Comparison of ENCODE assay signal across 23 cellular contexts in the genomic region with DNA sequence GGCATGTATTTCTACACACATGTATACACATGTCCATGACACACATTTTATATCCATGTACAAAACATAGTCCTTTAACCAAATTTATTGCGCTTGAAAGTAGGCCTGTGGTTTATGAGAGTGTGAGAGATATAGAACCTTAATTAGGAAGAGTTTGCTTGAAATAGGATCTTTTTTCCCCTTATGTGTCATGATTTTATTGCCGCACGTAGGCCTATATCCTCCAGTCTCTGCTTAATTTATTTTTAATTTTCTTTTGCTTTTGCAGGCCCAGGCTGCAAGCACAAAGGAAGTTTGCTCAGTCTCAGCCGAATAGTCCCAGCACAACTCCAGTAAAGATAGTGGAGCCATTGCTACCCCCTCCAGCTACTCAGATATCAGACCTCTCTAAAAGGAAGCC.
A peak's percentile ranks its signal among the peaks of the same experiment; 100 is the strongest.
DNase-seq lines count a peak whose midpoint lies in the region; ATAC-seq and TF ChIP-seq lines count a peak whose summit lies in the region.
"Had no signal": no experiment of that assay in that cellular context is flagged by ENCODE, and none has a peak within 500 bp of the region (broad histone marks: within the 10 kb centered on the region; RNA-seq: fewer than 3 reads in every experiment).

No MANE protein-coding gene starts in this region.

- peak overlapping the region; percentile 46 for H3K4me3 ChIP-seq in DOHH2 (ENCODE audit: low read length)
- H3K4me3 ChIP-seq: cardiac muscle cell, dorsolateral prefrontal cortex, gastrocnemius medialis, upper lobe of right lung had no signal

- peaks cover 37% of the 10 kb centered on the region for H3K36me3 Mint-ChIP-seq in T-helper 2 cell treated with Interferon-gamma antibody and Interleukin-4, amounts not matched to agents 5 μg/mL and 100 μg/mL, for 36 hours (ENCODE audit: low read depth)
- peaks cover 87% of the 10 kb centered on the region for H3K36me3 Mint-ChIP-seq in activated T-helper 17 cell treated with anti-CD3 and anti-CD28 coated beads, Interleukin-2, amount 50 U/mL, for 72 hours (ENCODE audit: low read depth)
- peaks cover 0 to 33% (median 16%) of the 10 kb centered on the region in 3 donors for H3K36me3 Mint-ChIP-seq in naive thymus-derived CD8-positive, alpha-beta T cell
- peaks cover 10% of the 10 kb centered on the region for H3K36me3 Mint-ChIP-seq in osteocyte (ENCODE audit: unreplicated experiment)

- no peaks in the 10 kb centered on the region for H3K9me2 ChIP-seq in DOHH2 (replicated peaks; ENCODE audit: control insufficient read depth, low read length)
- H3K9me2 ChIP-seq: SK-N-SH had no signal

- no peaks in the 10 kb centered on the region for H3K27me3 Mint-ChIP-seq in T-helper 2 cell treated with Interferon-gamma antibody and Interleukin-4, amounts not matched to agents 5 μg/mL and 100 μg/mL, for 36 hours (ENCODE audit: low read depth)
- H3K27me3 Mint-ChIP-seq in activated T-helper 17 cell treated with anti-CD3 and anti-CD28 coated beads, Interleukin-2, amount 50 U/mL, for 72 hours = no peaks in the 10 kb centered on the region
- H3K27me3 Mint-ChIP-seq in naive thymus-derived CD8-positive, alpha-beta T cell = no peaks in the 10 kb centered on the region
- H3K27me3 Mint-ChIP-seq in osteocyte (ENCODE audit: unreplicated experiment) = no peaks in the 10 kb centered on the region
- H3K27me3 Mint-ChIP-seq: progenitor cell of endocrine pancreas had no signal

- H4K20me1 ChIP-seq in DOHH2 (ENCODE audit: control insufficient read depth, insufficient read depth, low read depth, low read length) = no peaks in the 10 kb centered on the region

- H3K9me3 Mint-ChIP-seq in T-helper 2 cell treated with Interferon-gamma antibody and Interleukin-4, amounts not matched to agents 5 μg/mL and 100 μg/mL, for 36 hours = no peaks in the 10 kb centered on the region
- no peaks in the 10 kb centered on the region for H3K9me3 Mint-ChIP-seq in activated T-helper 17 cell treated with anti-CD3 and anti-CD28 coated beads, Interleukin-2, amount 50 U/mL, for 72 hours
- no peaks in the 10 kb centered on the region for H3K9me3 Mint-ChIP-seq in naive thymus-derived CD8-positive, alpha-beta T cell
- H3K9me3 Mint-ChIP-seq in osteocyte (ENCODE audit: unreplicated experiment) = no peaks in the 10 kb centered on the region
- H3K9me3 Mint-ChIP-seq: neural crest cell had no signal

- H3K27me3 ChIP-seq in DOHH2 (ENCODE audit: control insufficient read depth, low read length) = no peaks in the 10 kb centered on the region
- H3K27me3 ChIP-seq: cardiac muscle cell, dorsolateral prefrontal cortex, gastrocnemius medialis, upper lobe of right lung had no signal

- H3K27ac ChIP-seq in DOHH2 (ENCODE audit: low read depth, low read length) = peak overlapping the region; percentile 48
- H3K27ac ChIP-seq: cardiac muscle cell, HL-60, upper lobe of right lung had no signal

- peaks cover 27% of the 10 kb centered on the region for H3K4me1 ChIP-seq in DOHH2 (ENCODE audit: control insufficient read depth, low read length)
- H3K4me1 ChIP-seq: upper lobe of right lung had no signal

- POLR2A ChIA-PET in naive thymus-derived CD8-positive, alpha-beta T cell (lab: Charles Lee) = no interaction called here

- H3K79me2 ChIP-seq in DOHH2 (ENCODE audit: control insufficient read depth, low read length) = no peaks in the 10 kb centered on the region

- H3K4me2 ChIP-seq in DOHH2 (ENCODE audit: low read length) = peak overlapping the region; percentile 62
- H3K4me2 ChIP-seq: SK-N-SH had no signal

- no peaks in the 10 kb centered on the region for H3K9me3 ChIP-seq in DOHH2 (ENCODE audit: control insufficient read depth, insufficient read depth, low read length)
- H3K9me3 ChIP-seq: gastrocnemius medialis, SK-N-SH, upper lobe of right lung had no signal

- peak overlapping the region; percentile 82 for H3K27ac Mint-ChIP-seq in T-helper 2 cell treated with Interferon-gamma antibody and Interleukin-4, amounts not matched to agents 5 μg/mL and 100 μg/mL, for 36 hours
- peak overlapping the region; percentile 21 for H3K27ac Mint-ChIP-seq in activated T-helper 17 cell treated with anti-CD3 and anti-CD28 coated beads, Interleukin-2, amount 50 U/mL, for 72 hours
- H3K27ac Mint-ChIP-seq in naive thymus-derived CD8-positive, alpha-beta T cell = peak overlapping the region; percentile 58 to 91 (median 83)
- no peak overlapping the region for H3K27ac Mint-ChIP-seq in osteocyte (ENCODE audit: unreplicated experiment)

- TF ChIP-seq CTCF in DOHH2 (IDR thresholded peaks at IDR 0.05; ENCODE audit: low read depth, low read length, poor library complexity, severe bottlenecking) (no peak), osteocyte (IDR thresholded peaks at IDR 0.05) (no peak)

- no peak for ATAC-seq in activated T-helper 17 cell treated with anti-CD3 and anti-CD28 coated beads, Interleukin-2, amount 50 U/mL, for 72 hours (replicated peaks)
- ATAC-seq in naive thymus-derived CD8-positive, alpha-beta T cell = peak in 1 of 2 donors; percentile 18
- ATAC-seq in HG03457 (IDR thresholded peaks at IDR 0.05; ENCODE audit: unreplicated experiment) = no peak
- ATAC-seq: gastrocnemius medialis, Panc1, upper lobe of right lung had no signal

- H3F3A ChIP-seq in DOHH2 (ENCODE audit: control insufficient read depth, insufficient read depth) = 0 out of 2 replicates have a peak, but pooled peaks cover 3% of the 10 kb centered on the region

- peaks cover 55% of the 10 kb centered on the region for H3K4me1 Mint-ChIP-seq in T-helper 2 cell treated with Interferon-gamma antibody and Interleukin-4, amounts not matched to agents 5 μg/mL and 100 μg/mL, for 36 hours (ENCODE audit: low read depth)
- H3K4me1 Mint-ChIP-seq in activated T-helper 17 cell treated with anti-CD3 and anti-CD28 coated beads, Interleukin-2, amount 50 U/mL, for 72 hours = peaks cover 47% of the 10 kb centered on the region
- H3K4me1 Mint-ChIP-seq in naive thymus-derived CD8-positive, alpha-beta T cell = peaks cover 41 to 78% (median 70%) of the 10 kb centered on the region in 4 donors
- H3K4me1 Mint-ChIP-seq in osteocyte (ENCODE audit: unreplicated experiment) = peaks cover 5% of the 10 kb centered on the region

- H3K36me3 ChIP-seq in DOHH2 (ENCODE audit: control insufficient read depth, low read length) = 0 out of 2 replicates have a peak, but pooled peaks cover 9% of the 10 kb centered on the region
- H3K36me3 ChIP-seq: gastrocnemius medialis had no signal

- H3K4me3 Mint-ChIP-seq in T-helper 2 cell treated with Interferon-gamma antibody and Interleukin-4, amounts not matched to agents 5 μg/mL and 100 μg/mL, for 36 hours = peak overlapping the region; percentile 64
- H3K4me3 Mint-ChIP-seq in activated T-helper 17 cell treated with anti-CD3 and anti-CD28 coated beads, Interleukin-2, amount 50 U/mL, for 72 hours = no peak overlapping the region
- peak overlapping the region; percentile 23 to 69 (median 63) for H3K4me3 Mint-ChIP-seq in naive thymus-derived CD8-positive, alpha-beta T cell
- H3K4me3 Mint-ChIP-seq in osteocyte (ENCODE audit: unreplicated experiment) = no peak overlapping the region
- H3K4me3 Mint-ChIP-seq: neural crest cell had no signal

- no peak for DNase-seq in T-helper 2 cell treated with Interferon-gamma antibody and Interleukin-4, amounts not matched to agents 5 μg/mL and 100 μg/mL, for 36 hours (ENCODE audit: low spot score)
- DNase-seq in T-helper 2 cell (no peak), osteocyte (ENCODE audit: extremely low spot score, unreplicated experiment) (no peak), AG08395 (ENCODE audit: low spot score) (no peak)
- DNase-seq in naive thymus-derived CD8-positive, alpha-beta T cell = no peak
- DNase-seq: 8988T; amygdala; DMS153; dorsolateral prefrontal cortex; gastrocnemius medialis; NCI-H187; NCI-H226; SK-N-SH; stimulated activated CD4-positive, alpha-beta T cell treated with anti-CD3 and anti-CD28 coated beads, Interleukin-2, amount 100 ng/mL, for 24 hours; upper lobe of right lung had no signal

Comparison
In these comparisons a context has a peak if more than half of its experiments do, and no peak if none do; other contexts are left out.
1. H3K4me3 Mint-ChIP-seq: peak in T-helper 2 cell treated with Interferon-gamma antibody and Interleukin-4, amounts not matched to agents 5 μg/mL and 100 μg/mL, for 36 hours (single experiment) and naive thymus-derived CD8-positive, alpha-beta T cell (10 of 10); none in activated T-helper 17 cell treated with anti-CD3 and anti-CD28 coated beads, Interleukin-2, amount 50 U/mL, for 72 hours (single experiment) and osteocyte (single experiment).